ENCODE assay signal across 8 cellular contexts in genomic region chr20:18496042-18496441, GRCh38. TPM values are rescaled to one million over a fixed set of nuclear protein-coding genes. Genes with fewer than 3 reads are reported as not detected.
DNase-seq lines count a peak whose midpoint lies in the region; ATAC-seq and TF ChIP-seq lines count a peak whose summit lies in the region.

No MANE protein-coding gene starts in this region.

- H3K27me3 Mint-ChIP-seq in activated naive CD4-positive, alpha-beta T cell treated with anti-CD3 and anti-CD28 coated beads for 36 hours (ENCODE audit: low read depth), result no peaks in the 10 kb centered on the region
- H3K27me3 Mint-ChIP-seq in type B pancreatic cell, result no peaks in the 10 kb centered on the region

- no peak for DNase-seq in activated naive CD4-positive, alpha-beta T cell treated with anti-CD3 and anti-CD28 coated beads for 36 hours
- no peak for DNase-seq in activated naive CD4-positive, alpha-beta T cell treated with Interleukin-2 at 50 U/mL for 16 hours
- DNase-seq in type B pancreatic cell (ENCODE audit: extremely low spot score, unreplicated experiment), result no peak
- DNase-seq in head of caudate nucleus, result no peak
- no peak for DNase-seq in AG20443 (ENCODE audit: low spot score)

- intact Hi-C loops in activated naive CD4-positive, alpha-beta T cell treated with anti-CD3 and anti-CD28 coated beads for 36 hours (cut with micrococcal nuclease), result loop anchor here (2.0 to 5.0 kb wide), 3 partner anchors 91 to 1769 kb away; partner anchors contain the start of genes MGME1 and SNX5
- intact Hi-C loops in head of caudate nucleus (cut with DNase I), result no loop called here

- H3K36me3 Mint-ChIP-seq in activated naive CD4-positive, alpha-beta T cell treated with anti-CD3 and anti-CD28 coated beads for 36 hours (ENCODE audit: low read depth), result peaks cover 8% of the 10 kb centered on the region
- peaks cover 9% of the 10 kb centered on the region for H3K36me3 Mint-ChIP-seq in type B pancreatic cell

- H3K4me1 Mint-ChIP-seq in activated naive CD4-positive, alpha-beta T cell treated with anti-CD3 and anti-CD28 coated beads for 36 hours (ENCODE audit: low read depth), result peaks cover 11% of the 10 kb centered on the region
- peaks cover 12% of the 10 kb centered on the region for H3K4me1 Mint-ChIP-seq in type B pancreatic cell (ENCODE audit: unreplicated experiment)

- H3K27ac ChIP-seq in VCaP, result peak overlapping the region; percentile 76

- peak overlapping the region; percentile 91 for H3K4me3 Mint-ChIP-seq in activated naive CD4-positive, alpha-beta T cell treated with anti-CD3 and anti-CD28 coated beads for 36 hours
- H3K4me3 Mint-ChIP-seq in type B pancreatic cell, result peak overlapping the region; percentile 99

- ATAC-seq in HG02623 (IDR thresholded peaks at IDR 0.05; ENCODE audit: unreplicated experiment), result no peak

- H3K27ac Mint-ChIP-seq in activated naive CD4-positive, alpha-beta T cell treated with anti-CD3 and anti-CD28 coated beads for 36 hours, result no peak overlapping the region
- H3K27ac Mint-ChIP-seq in type B pancreatic cell, result peak overlapping the region; percentile 78

- H3K9me3 Mint-ChIP-seq in activated naive CD4-positive, alpha-beta T cell treated with anti-CD3 and anti-CD28 coated beads for 36 hours, result no peaks in the 10 kb centered on the region
- no peaks in the 10 kb centered on the region for H3K9me3 Mint-ChIP-seq in type B pancreatic cell

- peak overlapping the region; percentile 91; the same call in 1 of the 2 replicates for H3K4me3 ChIP-seq in iPS-18c (ENCODE audit: insufficient read depth, low read depth, low read length)

- CTCF ChIA-PET in activated naive CD4-positive, alpha-beta T cell treated with anti-CD3 and anti-CD28 coated beads for 36 hours (lab: Charles Lee), result interaction anchor here (1.3 to 2.9 kb wide), 3 partner anchors 9 to 29 kb away, joined by 3 to 15 read pairs (median 7); partner anchors contain the start of genes DZANK1, POLR3F and SEC23B

- H3K9me3 ChIP-seq in iPS-18c (ENCODE audit: control insufficient read depth, insufficient read depth, low read length), result no peaks in the 10 kb centered on the region

- TF ChIP-seq CTCF in VCaP (conservative IDR thresholded peaks at IDR 0.05) (no peak), type B pancreatic cell (conservative IDR thresholded peaks at IDR 0.05) (no peak)

RNA-seq across cellular contexts. Expression of gene RBBP9, which starts 1.0 kb away (rescaled TPM):
- 10 to 100 TPM; 17.3 to 18.1 TPM for total RNA-seq in activated naive CD4-positive, alpha-beta T cell treated with anti-CD3 and anti-CD28 coated beads for 36 hours
- total RNA-seq in type B pancreatic cell (ENCODE audit: low replicate concordance), result 14.0 and 20.7 TPM in 2 replicates

RNA-seq across cellular contexts. Expression of gene SEC23B, which starts 11.7 kb away (rescaled TPM):
- total RNA-seq in activated naive CD4-positive, alpha-beta T cell treated with anti-CD3 and anti-CD28 coated beads for 36 hours, result 10 to 100 TPM; 66.9 to 69.2 TPM
- total RNA-seq in type B pancreatic cell (ENCODE audit: low replicate concordance), result 50.8 and 63.1 TPM in 2 replicates

RNA-seq across cellular contexts. Expression of gene POLR3F, which starts 28.9 kb away (rescaled TPM):
- 1 to 10 TPM; 7.0 to 8.3 TPM for total RNA-seq in activated naive CD4-positive, alpha-beta T cell treated with anti-CD3 and anti-CD28 coated beads for 36 hours
- 8.5 and 10.7 TPM in 2 replicates for total RNA-seq in type B pancreatic cell (ENCODE audit: low replicate concordance)

RNA-seq across cellular contexts. Expression of gene DZANK1, which starts 29.2 kb away (rescaled TPM):
- total RNA-seq in activated naive CD4-positive, alpha-beta T cell treated with anti-CD3 and anti-CD28 coated beads for 36 hours, result under 1 TPM; 0.79 to 0.94 TPM
- total RNA-seq in type B pancreatic cell (ENCODE audit: low replicate concordance), result 3.3 and 6.5 TPM in 2 replicates
